Comparison of ENCODE assay signal across 14 cellular contexts in genomic region chr5:139495644-139496435, GRCh38. TPM values are rescaled to one million over a fixed set of nuclear protein-coding genes. Genes with fewer than 3 reads are reported as not detected.
DNase-seq lines count a peak whose midpoint lies in the region; ATAC-seq and TF ChIP-seq lines count a peak whose summit lies in the region.
"Had no signal": no experiment of that assay in that cellular context is flagged by ENCODE, and none has a peak within 500 bp of the region (broad histone marks: within the 10 kb centered on the region; RNA-seq: fewer than 3 reads in every experiment).

No MANE protein-coding gene starts in this region.

- no peak overlapping the region for H2AK5ac ChIP-seq in H9 (ENCODE audit: insufficient read length, low read length)

- no peak for DNase-seq in activated CD4-positive, alpha-beta T cell treated with anti-CD3 and anti-CD28 coated beads, Interleukin-2, amount 10 ng/mL, durations not matched to agents 24 days and 14 days
- DNase-seq in activated CD4-positive, alpha-beta T cell treated with anti-CD3 and anti-CD28 coated beads, Interleukin-2, amount 50 U/mL, for 1 hour = no peak
- DNase-seq in SK-N-SH (no peak), fibroblast of mammary gland (ENCODE audit: low read depth) (peak; percentile 68), H9 (no peak)
- DNase-seq in stimulated activated naive CD8-positive, alpha-beta T cell treated with anti-CD3 and anti-CD28 coated beads, Interleukin-15, amount 100 ng/mL, for 72 hours = no peak
- DNase-seq in effector CD4-positive, alpha-beta T cell = no peak
- DNase-seq: activated naive CD8-positive, alpha-beta T cell treated with anti-CD3 and anti-CD28 coated beads, Interleukin-2, amount 50 U/mL, for 24 hours; naive B cell; thyroid gland had no signal

- H3K27me3 ChIP-seq in SK-N-SH (ENCODE audit: insufficient read depth) (no peaks in the 10 kb centered on the region), H9 (ENCODE audit: insufficient read depth, low read length) (no peaks in the 10 kb centered on the region)
- H3K27me3 ChIP-seq: gastroesophageal sphincter, thyroid gland had no signal

- no peak for TF ChIP-seq RAD21 in SK-N-SH (IDR thresholded peaks at IDR 0.05; ENCODE audit: low read length)

- peaks cover 20% of the 10 kb centered on the region for H3K4me1 Mint-ChIP-seq in activated CD4-positive, alpha-beta T cell treated with anti-CD3 and anti-CD28 coated beads, Interleukin-2, amount 10 ng/mL, durations not matched to agents 24 days and 14 days
- peaks cover 23% of the 10 kb centered on the region for H3K4me1 Mint-ChIP-seq in stimulated activated naive CD8-positive, alpha-beta T cell treated with anti-CD3 and anti-CD28 coated beads, Interleukin-15, amount 100 ng/mL, for 72 hours
- H3K4me1 Mint-ChIP-seq in H9 = peaks cover 0 to 1% of the 10 kb centered on the region in 2 experiments; a peak in 1 of 4 replicates

- H4K91ac ChIP-seq in H9 (ENCODE audit: insufficient read length, low read depth, low read length) = no peak overlapping the region

- H3K4ac ChIP-seq in H9 (ENCODE audit: low read depth, low read length) = no peak overlapping the region

- H3K9me3 ChIP-seq in SK-N-SH (no peaks in the 10 kb centered on the region), H9 (ENCODE audit: control insufficient read depth, low read depth, low read length) (no peaks in the 10 kb centered on the region)
- H3K9me3 ChIP-seq: gastroesophageal sphincter, thyroid gland had no signal

- H3K4me1 ChIP-seq in SK-N-SH (ENCODE audit: control insufficient read depth in 1 of 2, insufficient read depth in 2 of 2, low read depth in 1 of 2, low read length in 1 of 2) = peaks cover 2 to 27% of the 10 kb centered on the region in 2 experiments; a peak in 3 of 4 replicates
- no peaks in the 10 kb centered on the region; the same call in 1 of the 2 replicates for H3K4me1 ChIP-seq in H9 (ENCODE audit: insufficient read depth, low read length)

- TF ChIP-seq CTCF in SK-N-SH (IDR thresholded peaks at IDR 0.05) = no peak
- no peak for TF ChIP-seq CTCF in fibroblast of mammary gland (conservative IDR thresholded peaks at IDR 0.05; ENCODE audit: control insufficient read depth, insufficient read depth, low read depth, low read length)
- TF ChIP-seq CTCF in H9 (conservative IDR thresholded peaks at IDR 0.05) = no peak

- no peaks in the 10 kb centered on the region for H3K36me3 Mint-ChIP-seq in activated CD4-positive, alpha-beta T cell treated with anti-CD3 and anti-CD28 coated beads, Interleukin-2, amount 10 ng/mL, durations not matched to agents 24 days and 14 days (ENCODE audit: low read depth)
- H3K36me3 Mint-ChIP-seq in H9 (ENCODE audit: insufficient read depth in 1 of 3, low read depth in 3 of 3) = no peaks in the 10 kb centered on the region
- H3K36me3 Mint-ChIP-seq: naive B cell had no signal

- intact Hi-C loops in activated CD4-positive, alpha-beta T cell treated with anti-CD3 and anti-CD28 coated beads, Interleukin-2, amount 10 ng/mL, durations not matched to agents 24 days and 14 days (cut with micrococcal nuclease) = loop anchor here (2.0 kb wide), 2 partner anchors 15 to 17 kb away; no protein-coding TSS in a partner anchor

- peak in 1 of 2 experiments; percentile 20; a peak in 1 of 4 replicates for TF ChIP-seq EP300 in SK-N-SH (IDR thresholded peaks at IDR 0.05; ENCODE audit: borderline replicate concordance in 1 of 2, low read depth in 1 of 2, low read length in 1 of 2)

- no peak overlapping the region for H3K23ac ChIP-seq in H9 (ENCODE audit: insufficient read length, low read depth, low read length)

- WGBS in SK-N-SH (ENCODE audit: low lambda C conversion rate) = 93% methylated on average over 3 of the region's 3 CpGs
- WGBS in H9 (ENCODE audit: extremely low coverage, insufficient read length, low lambda C conversion rate) = no CpG with 5 or more reads among the region's 3 CpGs

- H2BK15ac ChIP-seq in H9 (ENCODE audit: low read depth, low read length) = no peak overlapping the region

- H2BK5ac ChIP-seq in H9 (ENCODE audit: insufficient read length, low read length) = no peak overlapping the region

- H2BK20ac ChIP-seq in H9 (ENCODE audit: low read depth, low read length, poor library complexity, severe bottlenecking) = no peak overlapping the region

- no peak overlapping the region for H3K56ac ChIP-seq in H9 (ENCODE audit: insufficient read length, low read depth, low read length)

- no peak overlapping the region for H4K5ac ChIP-seq in H9 (ENCODE audit: insufficient read length, low read depth, low read length)

- H3K14ac ChIP-seq in H9 (ENCODE audit: insufficient read depth, low read length) = no peak overlapping the region

- no peaks in the 10 kb centered on the region for H3K23me2 ChIP-seq in H9 (ENCODE audit: insufficient read length, low read depth, low read length, poor library complexity, severe bottlenecking)

- H4K20me1 ChIP-seq in SK-N-SH (ENCODE audit: insufficient read depth) (no peaks in the 10 kb centered on the region), H9 (ENCODE audit: control insufficient read depth, insufficient read depth, insufficient read length) (no peaks in the 10 kb centered on the region)

- no peaks in the 10 kb centered on the region for H3K79me1 ChIP-seq in H9 (ENCODE audit: insufficient read depth, low read depth, low read length, poor library complexity, severe bottlenecking)

- no peaks in the 10 kb centered on the region for H3K27me3 Mint-ChIP-seq in activated CD4-positive, alpha-beta T cell treated with anti-CD3 and anti-CD28 coated beads, Interleukin-2, amount 10 ng/mL, durations not matched to agents 24 days and 14 days
- no peaks in the 10 kb centered on the region for H3K27me3 Mint-ChIP-seq in stimulated activated naive CD8-positive, alpha-beta T cell treated with anti-CD3 and anti-CD28 coated beads, Interleukin-15, amount 100 ng/mL, for 72 hours
- no peaks in the 10 kb centered on the region; the same call in 1 of the 2 replicates for H3K27me3 Mint-ChIP-seq in H9 (ENCODE audit: low read depth)
- H3K27me3 Mint-ChIP-seq: activated naive CD8-positive, alpha-beta T cell treated with anti-CD3 and anti-CD28 coated beads, Interleukin-2, amount 50 U/mL, for 24 hours; naive B cell had no signal

- peak; percentile 42 for ATAC-seq in stimulated activated naive CD8-positive, alpha-beta T cell treated with anti-CD3 and anti-CD28 coated beads, Interleukin-15, amount 100 ng/mL, for 72 hours
- no peak for ATAC-seq in GM21367 (IDR thresholded peaks at IDR 0.05; ENCODE audit: unreplicated experiment)
- ATAC-seq: activated naive CD8-positive, alpha-beta T cell treated with anti-CD3 and anti-CD28 coated beads, Interleukin-2, amount 50 U/mL, for 24 hours; gastroesophageal sphincter had no signal

- H3K4me3 ChIP-seq in SK-N-SH (ENCODE audit: low read depth in 2 of 2, low read length in 1 of 2) (no peak overlapping the region), fibroblast of mammary gland (ENCODE audit: control insufficient read depth, low read depth, low read length) (no peak overlapping the region)
- H3K4me3 ChIP-seq: gastroesophageal sphincter, thyroid gland had no signal

- CTCF ChIA-PET in SK-N-SH (lab: Yijun Ruan, JAX) = interaction anchor here (1.0 to 2.5 kb wide), 4 partner anchors 14 to 74 kb away, joined by 3 to 11 read pairs (median 3); partner anchors contain the start of gene STING1

- peak overlapping the region; percentile 85 for H3K27ac Mint-ChIP-seq in activated CD4-positive, alpha-beta T cell treated with anti-CD3 and anti-CD28 coated beads, Interleukin-2, amount 10 ng/mL, durations not matched to agents 24 days and 14 days
- H3K27ac Mint-ChIP-seq in stimulated activated naive CD8-positive, alpha-beta T cell treated with anti-CD3 and anti-CD28 coated beads, Interleukin-15, amount 100 ng/mL, for 72 hours = peak overlapping the region; percentile 5 to 19
- H3K27ac Mint-ChIP-seq in H9 = no peak overlapping the region
- H3K27ac Mint-ChIP-seq: activated naive CD8-positive, alpha-beta T cell treated with anti-CD3 and anti-CD28 coated beads, Interleukin-2, amount 50 U/mL, for 24 hours had no signal

- H2BK12ac ChIP-seq in H9 (ENCODE audit: insufficient read length, low read depth, low read length) = no peak overlapping the region

- peaks cover 44% of the 10 kb centered on the region for H3F3A ChIP-seq in SK-N-SH (replicated peaks; ENCODE audit: insufficient read depth)

- H3K79me2 ChIP-seq in SK-N-SH (ENCODE audit: insufficient read depth) = no peaks in the 10 kb centered on the region
- H3K79me2 ChIP-seq in H9 (ENCODE audit: insufficient read depth, low read length) = no peaks in the 10 kb centered on the region

- H3K9ac ChIP-seq in SK-N-SH (no peak overlapping the region; the same call in 1 of the 2 replicates), H9 (ENCODE audit: extremely low read depth, insufficient read length, low read length) (no peak overlapping the region)

- H3T11ph ChIP-seq in H9 (ENCODE audit: low read length) = no peak overlapping the region

- H2AFZ ChIP-seq in SK-N-SH (ENCODE audit: low read depth) (peak overlapping the region; percentile 54; the same call in 1 of the 2 replicates), H9 (ENCODE audit: low read length) (no peak overlapping the region)

- POLR2A ChIA-PET in SK-N-SH (lab: Yijun Ruan, JAX) = no interaction called here

- peak overlapping the region; percentile 4 to 84; a peak in 3 of 4 replicates for H3K27ac ChIP-seq in SK-N-SH (ENCODE audit: low read depth in 2 of 2, low read length in 1 of 2)
- no peak overlapping the region for H3K27ac ChIP-seq in H9 (ENCODE audit: insufficient read length, low read depth, low read length)
- H3K27ac ChIP-seq: C4-2B, thyroid gland had no signal

- H3K4me3 Mint-ChIP-seq in activated CD4-positive, alpha-beta T cell treated with anti-CD3 and anti-CD28 coated beads, Interleukin-2, amount 10 ng/mL, durations not matched to agents 24 days and 14 days = no peak overlapping the region
- H3K4me3 Mint-ChIP-seq in stimulated activated naive CD8-positive, alpha-beta T cell treated with anti-CD3 and anti-CD28 coated beads, Interleukin-15, amount 100 ng/mL, for 72 hours = no peak overlapping the region
- H3K4me3 Mint-ChIP-seq in H9 = no peak overlapping the region
- H3K4me3 Mint-ChIP-seq: activated naive CD8-positive, alpha-beta T cell treated with anti-CD3 and anti-CD28 coated beads, Interleukin-2, amount 50 U/mL, for 24 hours; naive B cell had no signal

- H3K4me2 ChIP-seq in SK-N-SH = peak overlapping the region; percentile 70
- no peak overlapping the region for H3K4me2 ChIP-seq in H9 (ENCODE audit: insufficient read depth, insufficient read length, low read length)

- H2BK120ac ChIP-seq in H9 (ENCODE audit: low read depth, low read length, poor library complexity, severe bottlenecking) = no peak overlapping the region

- H3K18ac ChIP-seq in H9 (ENCODE audit: insufficient read length, low read depth, low read length) = no peak overlapping the region

- no peaks in the 10 kb centered on the region for H3K36me3 ChIP-seq in SK-N-SH (replicated peaks in 1 of 2; ENCODE audit: control insufficient read depth in 1 of 2, insufficient read depth in 2 of 2, low read length in 1 of 2)
- H3K36me3 ChIP-seq: gastroesophageal sphincter, thyroid gland had no signal

- H3K9me3 Mint-ChIP-seq in activated CD4-positive, alpha-beta T cell treated with anti-CD3 and anti-CD28 coated beads, Interleukin-2, amount 10 ng/mL, durations not matched to agents 24 days and 14 days = no peaks in the 10 kb centered on the region
- H3K9me3 Mint-ChIP-seq in stimulated activated naive CD8-positive, alpha-beta T cell treated with anti-CD3 and anti-CD28 coated beads, Interleukin-15, amount 100 ng/mL, for 72 hours = no peaks in the 10 kb centered on the region
- H3K9me3 Mint-ChIP-seq in H9 = no peaks in the 10 kb centered on the region
- H3K9me3 Mint-ChIP-seq: activated naive CD8-positive, alpha-beta T cell treated with anti-CD3 and anti-CD28 coated beads, Interleukin-2, amount 50 U/mL, for 24 hours; naive B cell had no signal

- no peak overlapping the region for H4K8ac ChIP-seq in H9 (replicated peaks; ENCODE audit: insufficient read length, low read depth, low read length)

- H3K9me2 ChIP-seq in SK-N-SH = no peaks in the 10 kb centered on the region

RNA-seq across cellular contexts. Expression of gene STING1, which starts 13.3 kb away (rescaled TPM):
- total RNA-seq in activated CD4-positive, alpha-beta T cell treated with anti-CD3 and anti-CD28 coated beads, Interleukin-2, amount 10 ng/mL, durations not matched to agents 24 days and 14 days = 198 and 201 TPM in 2 replicates
- 98.4 and 119 TPM in 2 replicates for polyA plus RNA-seq in SK-N-SH (2012; rRNA removed)
- 37.8 and 54.3 TPM in 2 replicates for polyA plus RNA-seq in SK-N-SH (2012; cell fraction: cytosol; rRNA removed)
- polyA plus RNA-seq in SK-N-SH (2012; cell fraction: nucleus; rRNA removed) = 254 and 357 TPM in 2 replicates
- total RNA-seq in H9 (2021) = 0.26 and 0.48 TPM in 2 replicates

RNA-seq across cellular contexts. Expression of gene SMIM33, which starts 25.0 kb away (rescaled TPM):
- 0.37 and 0.38 TPM in 2 replicates for total RNA-seq in activated CD4-positive, alpha-beta T cell treated with anti-CD3 and anti-CD28 coated beads, Interleukin-2, amount 10 ng/mL, durations not matched to agents 24 days and 14 days
- not detected in 2 replicates for polyA plus RNA-seq in SK-N-SH (2012; rRNA removed)
- polyA plus RNA-seq in SK-N-SH (2012; cell fraction: cytosol; rRNA removed) = not detected in 2 replicates
- not detected in 2 replicates for polyA plus RNA-seq in SK-N-SH (2012; cell fraction: nucleus; rRNA removed)
- total RNA-seq in H9 (2021) = not detected in 2 replicates
- total RNA-seq: gastroesophageal sphincter, H1, thyroid gland had no signal
- polyA plus RNA-seq: H1 had no signal

RNA-seq across cellular contexts. Expression of gene ECSCR, which starts 33.3 kb away (rescaled TPM):
- total RNA-seq in activated CD4-positive, alpha-beta T cell treated with anti-CD3 and anti-CD28 coated beads, Interleukin-2, amount 10 ng/mL, durations not matched to agents 24 days and 14 days = 1.6 and 1.7 TPM in 2 replicates
- polyA plus RNA-seq in SK-N-SH (2012; rRNA removed) = 10.9 and 13.5 TPM in 2 replicates
- polyA plus RNA-seq in SK-N-SH (2012; cell fraction: cytosol; rRNA removed) = 9.4 and 11.9 TPM in 2 replicates
- polyA plus RNA-seq in SK-N-SH (2012; cell fraction: nucleus; rRNA removed) = 4.1 and 4.7 TPM in 2 replicates
- 1.6 and 1.9 TPM in 2 replicates for total RNA-seq in H9 (2021)

RNA-seq across cellular contexts. Expression of gene DNAJC18, which starts 56.5 kb away (rescaled TPM):
- total RNA-seq in activated CD4-positive, alpha-beta T cell treated with anti-CD3 and anti-CD28 coated beads, Interleukin-2, amount 10 ng/mL, durations not matched to agents 24 days and 14 days = 34.2 and 38.6 TPM in 2 replicates
- 7.4 and 10.3 TPM in 2 replicates for polyA plus RNA-seq in SK-N-SH (2012; rRNA removed)
- 10.7 and 14.5 TPM in 2 replicates for polyA plus RNA-seq in SK-N-SH (2012; cell fraction: cytosol; rRNA removed)
- polyA plus RNA-seq in SK-N-SH (2012; cell fraction: nucleus; rRNA removed) = 3.1 and 7.3 TPM in 2 replicates
- total RNA-seq in H9 (2021) = 25.4 and 26.5 TPM in 2 replicates

Comparison
In these comparisons a context has a peak if more than half of its experiments do, and no peak if none do; other contexts are left out.
1. H3K27ac Mint-ChIP-seq: peak in activated CD4-positive, alpha-beta T cell treated with anti-CD3 and anti-CD28 coated beads, Interleukin-2, amount 10 ng/mL, durations not matched to agents 24 days and 14 days (single experiment) and stimulated activated naive CD8-positive, alpha-beta T cell treated with anti-CD3 and anti-CD28 coated beads, Interleukin-15, amount 100 ng/mL, for 72 hours (2 of 2); none in H9 (0 of 3).
2. RNA of gene STING1, which starts 13.3 kb away (total RNA-seq): 198 to 201 TPM in activated CD4-positive, alpha-beta T cell treated with anti-CD3 and anti-CD28 coated beads, Interleukin-2, amount 10 ng/mL, durations not matched to agents 24 days and 14 days; 0.26 to 0.48 TPM in H9; every median in the first group is over 100 times any median in the second.